1 cellular context compared by ENCODE assay signal in genomic region chr2:223306371-223306770, GRCh38.
TF ChIP-seq lines count a peak whose summit lies in the region.

No MANE protein-coding gene starts in this region.

TF ChIP-seq in GM23338, 12 proteins besides CTCF, POLR2A, EP300 and RAD21 (continued from another document):
- TF ChIP-seq REST (IDR thresholded peaks at IDR 0.05; ENCODE audit: unreplicated experiment) (no peak), STAT1 (IDR thresholded peaks at IDR 0.05; ENCODE audit: unreplicated experiment) (no peak), EZH2phosphoT487 (IDR thresholded peaks at IDR 0.05; ENCODE audit: unreplicated experiment) (no peak), ZNF331 (CRISPR knock-in tag; IDR thresholded peaks at IDR 0.05; ENCODE audit: low read depth) (no peak), NANOG (IDR thresholded peaks at IDR 0.05; ENCODE audit: borderline replicate concordance) (no peak), JUNB (IDR thresholded peaks at IDR 0.05; ENCODE audit: unreplicated experiment) (no peak), POLR2AphosphoS5 (IDR thresholded peaks at IDR 0.05; ENCODE audit: low read depth) (no peak), CREB1 (CRISPR knock-in tag; IDR thresholded peaks at IDR 0.05; ENCODE audit: low read depth) (no peak)
